9 cellular contexts compared by ENCODE assay signal in the genomic region with DNA sequence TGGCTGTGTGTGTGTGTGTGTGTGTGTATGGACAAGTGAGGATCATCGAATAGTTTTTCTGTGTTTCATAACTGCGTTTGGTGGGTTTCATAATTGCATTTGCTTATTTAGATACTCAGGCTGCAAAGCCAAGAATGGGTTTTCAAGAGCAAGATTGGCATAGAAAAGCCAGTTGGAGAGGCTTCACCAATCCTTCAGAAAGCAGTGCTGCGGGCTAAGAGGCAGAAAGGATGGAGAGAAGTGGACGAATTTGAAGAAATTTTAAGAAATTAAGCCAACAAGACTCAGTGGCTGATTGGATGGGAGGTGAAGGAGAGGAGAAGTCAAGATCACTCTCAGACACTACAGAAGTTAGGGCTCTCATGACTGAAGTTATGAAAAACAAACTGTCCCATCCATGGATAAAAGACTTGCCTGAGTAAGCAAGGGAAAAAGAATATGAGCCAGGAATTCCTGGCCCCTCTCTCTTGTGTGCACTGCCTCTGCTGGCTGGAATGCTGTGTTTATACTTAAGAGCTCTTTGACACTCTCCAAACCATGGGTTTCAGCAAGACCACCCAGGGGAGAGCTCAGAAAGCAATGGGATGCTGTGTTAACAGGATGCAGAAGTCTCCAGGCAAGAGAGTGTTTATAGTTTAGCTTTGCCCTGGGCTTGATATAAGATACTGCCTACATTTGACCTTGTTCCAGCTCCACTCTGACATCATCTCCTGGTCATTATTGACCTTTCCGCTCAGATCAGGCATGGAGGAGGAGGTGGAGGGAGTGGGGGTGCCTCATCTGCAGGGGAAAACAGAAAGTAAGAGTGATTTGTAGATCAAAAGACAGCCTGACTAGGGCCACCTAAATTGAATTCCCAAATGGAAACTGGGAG.
DNase-seq lines count a peak whose midpoint lies in the region; ATAC-seq and TF ChIP-seq lines count a peak whose summit lies in the region.
"Had no signal": no experiment of that assay in that cellular context is flagged by ENCODE, and none has a peak within 500 bp of the region (broad histone marks: within the 10 kb centered on the region; RNA-seq: fewer than 3 reads in every experiment).

No MANE protein-coding gene starts in this region.

- H3K36me3 ChIP-seq in NT2/D1 (ENCODE audit: insufficient read depth, insufficient read length, low read length) = no peaks in the 10 kb centered on the region

- peaks cover 17% of the 10 kb centered on the region for H3K27me3 Mint-ChIP-seq in nephron progenitor cell (ENCODE audit: low read depth, poor library complexity)
- H3K27me3 Mint-ChIP-seq: dendritic cell treated with granulocyte-macrophage colony-stimulating factor and Interleukin-4, amounts not matched to agents 40 ng/mL and 50 ng/mL, for 4 days had no signal

- in situ Hi-C loops in Caki2 (cut with HindIII; ENCODE audit: low pct_unique_long_range_greater_than_20kb, low sequenced_read_pairs) = no loop called here

- H3K9me3 ChIP-seq in NT2/D1 (ENCODE audit: insufficient read depth, low read length) = no peaks in the 10 kb centered on the region

- H3K36me3 Mint-ChIP-seq in nephron progenitor cell (ENCODE audit: low read depth) = no peaks in the 10 kb centered on the region

- peaks cover 32% of the 10 kb centered on the region for H3K4me1 Mint-ChIP-seq in nephron progenitor cell

- H3K4me1 ChIP-seq in NT2/D1 (ENCODE audit: insufficient read depth, insufficient read length) = no peaks in the 10 kb centered on the region

- no peak overlapping the region for H3K9ac ChIP-seq in NT2/D1 (ENCODE audit: insufficient read length, low read depth)

- peak; percentile 26 for DNase-seq in Caki2 (ENCODE audit: low read depth)
- DNase-seq in NT2/D1 (ENCODE audit: low read depth, low spot score) = peak; percentile 89
- DNase-seq in fibroblast of villous mesenchyme (ENCODE audit: low read depth) = no peak
- DNase-seq in nephron progenitor cell = peak; percentile 45
- DNase-seq in activated CD4-positive, alpha-beta T cell treated with anti-CD3 and anti-CD28 coated beads, Interleukin-2, amount 50 U/mL, for 4 hours = no peak
- no peak for DNase-seq in GM03348 (ENCODE audit: low spot score)

- H3K27me3 ChIP-seq in NT2/D1 (ENCODE audit: insufficient read depth, insufficient read length) = no peaks in the 10 kb centered on the region

- no peak overlapping the region for H3K4me3 Mint-ChIP-seq in nephron progenitor cell
- H3K4me3 Mint-ChIP-seq: dendritic cell treated with granulocyte-macrophage colony-stimulating factor and Interleukin-4, amounts not matched to agents 40 ng/mL and 50 ng/mL, for 4 days had no signal

- H3K4me3 ChIP-seq in NT2/D1 (ENCODE audit: insufficient read length, low read depth) (no peak overlapping the region), fibroblast of villous mesenchyme (ENCODE audit: low read depth, low read length) (no peak overlapping the region)

- no peaks in the 10 kb centered on the region for H3K9me3 Mint-ChIP-seq in nephron progenitor cell
- H3K9me3 Mint-ChIP-seq: dendritic cell treated with granulocyte-macrophage colony-stimulating factor and Interleukin-4, amounts not matched to agents 40 ng/mL and 50 ng/mL, for 4 days had no signal

- no peak for ATAC-seq in GM21447 (IDR thresholded peaks at IDR 0.05; ENCODE audit: unreplicated experiment)
- ATAC-seq in HG03280 (IDR thresholded peaks at IDR 0.05; ENCODE audit: unreplicated experiment) = no peak

- no peak overlapping the region for H3K27ac Mint-ChIP-seq in nephron progenitor cell
- H3K27ac Mint-ChIP-seq: dendritic cell treated with granulocyte-macrophage colony-stimulating factor and Interleukin-4, amounts not matched to agents 40 ng/mL and 50 ng/mL, for 4 days had no signal

- TF ChIP-seq CTCF in fibroblast of villous mesenchyme (IDR thresholded peaks at IDR 0.05; ENCODE audit: insufficient read depth, low read depth, low read length) = peak; percentile 12
- TF ChIP-seq CTCF in nephron progenitor cell (IDR thresholded peaks at IDR 0.05) = peak; percentile 59

Comparison
In these comparisons a context has a peak if more than half of its experiments do, and no peak if none do; other contexts are left out.
1. DNase-seq: peak in Caki2 (single experiment), NT2/D1 (single experiment) and nephron progenitor cell (single experiment); none in fibroblast of villous mesenchyme (single experiment), activated CD4-positive, alpha-beta T cell treated with anti-CD3 and anti-CD28 coated beads, Interleukin-2, amount 50 U/mL, for 4 hours (0 of 2) and GM03348 (single experiment).